Comparison of ENCODE assay signal across 27 cellular contexts in genomic region chr20:61801428-61801827, GRCh38.
"Had no signal": no experiment of that assay in that cellular context is flagged by ENCODE, and none has a peak within 500 bp of the region (broad histone marks: within the 10 kb centered on the region; RNA-seq: fewer than 3 reads in every experiment).

No MANE protein-coding gene starts in this region.

- H3K4me1 Mint-ChIP-seq: activated B cell treated with CpG ODN at 0.5 μM for 24 hours; activated T-helper 17 cell treated with anti-CD3 and anti-CD28 coated beads, Interleukin-2, amount 50 U/mL, for 72 hours had no signal

- H3K27ac Mint-ChIP-seq: activated B cell treated with CpG ODN at 0.5 μM for 24 hours; activated CD8-positive, alpha-beta T cell treated with anti-CD3 and anti-CD28 coated beads for 36 hours; activated naive CD8-positive, alpha-beta T cell; activated T-helper 17 cell treated with anti-CD3 and anti-CD28 coated beads, Interleukin-2, amount 50 U/mL, for 72 hours; T-helper 17 cell; T-helper 2 cell treated with Interferon-gamma antibody and Interleukin-4, amounts not matched to agents 5 μg/mL and 100 μg/mL, for 36 hours had no signal

- H3K27ac ChIP-seq: body of pancreas, colonic mucosa, epithelial cell of prostate, esophagus squamous epithelium, WERI-Rb-1 had no signal

- H3K4me3 ChIP-seq: body of pancreas, colonic mucosa, esophagus squamous epithelium had no signal

- H3K27me3 ChIP-seq: body of pancreas, colonic mucosa had no signal

- H3K36me3 ChIP-seq: colonic mucosa, esophagus squamous epithelium, WERI-Rb-1 had no signal

- H3K9me3 ChIP-seq: body of pancreas, colonic mucosa, esophagus squamous epithelium had no signal

- H3K4me1 ChIP-seq: colonic mucosa had no signal

- H3K9me3 Mint-ChIP-seq: activated B cell treated with CpG ODN at 0.5 μM for 24 hours; activated CD8-positive, alpha-beta T cell treated with anti-CD3 and anti-CD28 coated beads for 36 hours; activated T-cell treated with anti-CD3 and anti-CD28 coated beads, Interleukin-2, amount 50 U/mL, for 4 hours; activated T-helper 17 cell treated with anti-CD3 and anti-CD28 coated beads, Interleukin-2, amount 50 U/mL, for 72 hours; T-helper 2 cell treated with Interferon-gamma antibody and Interleukin-4, amounts not matched to agents 5 μg/mL and 100 μg/mL, for 36 hours had no signal

- H3K36me3 Mint-ChIP-seq: activated naive CD8-positive, alpha-beta T cell had no signal

- ATAC-seq: activated CD4-positive, CD25-positive, alpha-beta regulatory T cell treated with anti-CD3 and anti-CD28 coated beads, Interleukin-2, amount 50 U/mL, for 24 hours; activated CD8-positive, alpha-beta T cell treated with anti-CD3 and anti-CD28 coated beads for 36 hours; activated T-cell treated with anti-CD3 and anti-CD28 coated beads, Interleukin-2, amount 50 U/mL, for 4 hours; activated T-helper 17 cell treated with anti-CD3 and anti-CD28 coated beads, Interleukin-2, amount 50 U/mL, for 72 hours; body of pancreas; T-helper 17 cell had no signal

- DNase-seq: activated B cell treated with CpG ODN at 0.5 μM for 24 hours; activated CD4-positive, alpha-beta T cell treated with anti-CD3 and anti-CD28 coated beads for 48 hours; activated CD4-positive, alpha-beta T cell treated with anti-CD3 and anti-CD28 coated beads, Interleukin-2, amount 50 U/mL, for 1 hour; activated CD4-positive, alpha-beta T cell treated with anti-CD3 and anti-CD28 coated beads, Interleukin-2, amount 50 U/mL, for 48 hours; activated CD8-positive, alpha-beta memory T cell treated with anti-CD3 and anti-CD28 coated beads for 24 hours; activated CD8-positive, alpha-beta T cell treated with anti-CD3 and anti-CD28 coated beads for 36 hours; activated effector memory CD4-positive, alpha-beta T cell treated with Interleukin-2 at 50 U/mL for 16 hours; activated gamma-delta T cell treated with Interleukin-2 at 50 U/mL for 16 hours; activated naive CD4-positive, alpha-beta T cell treated with anti-CD3 and anti-CD28 coated beads, Interleukin-2, amount 50 U/mL, for 16 hours; activated naive CD4-positive, alpha-beta T cell treated with Interleukin-2 at 50 U/mL for 16 hours; activated T-cell treated with anti-CD3 and anti-CD28 coated beads, Interleukin-2, amount 50 U/mL, for 4 hours; amniotic stem cell; anterior cingulate cortex; body of pancreas; caudate nucleus; colonic mucosa; effector CD8-positive, alpha-beta T cell; esophagus squamous epithelium; T-helper 1 cell; T-helper 17 cell; T1000; WERI-Rb-1 had no signal

- H3K4me3 Mint-ChIP-seq: activated B cell treated with CpG ODN at 0.5 μM for 24 hours; activated CD8-positive, alpha-beta T cell treated with anti-CD3 and anti-CD28 coated beads for 36 hours; activated naive CD8-positive, alpha-beta T cell; activated T-cell treated with anti-CD3 and anti-CD28 coated beads, Interleukin-2, amount 50 U/mL, for 4 hours; activated T-helper 17 cell treated with anti-CD3 and anti-CD28 coated beads, Interleukin-2, amount 50 U/mL, for 72 hours; T-helper 17 cell; T-helper 2 cell treated with Interferon-gamma antibody and Interleukin-4, amounts not matched to agents 5 μg/mL and 100 μg/mL, for 36 hours had no signal
